In the genomic region with DNA sequence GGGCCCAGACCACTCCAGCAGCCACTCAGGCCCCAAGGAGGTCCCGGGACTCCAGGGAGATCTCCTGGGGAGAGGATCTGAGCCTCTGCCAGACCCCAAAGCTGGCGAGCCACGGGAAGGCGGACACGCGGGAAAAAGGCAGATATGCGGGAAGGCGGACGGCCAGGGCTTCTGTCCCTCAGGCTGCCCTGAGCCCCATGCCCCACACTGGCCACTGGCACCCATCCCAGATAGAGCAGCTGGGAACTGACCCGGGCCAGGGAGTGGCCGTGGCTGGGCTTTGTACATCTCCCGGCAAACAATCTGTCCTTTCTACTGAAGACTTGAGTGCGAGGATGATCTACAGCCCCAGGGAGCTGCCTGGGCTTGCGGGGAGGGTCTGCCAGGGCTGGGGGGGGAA, we compare ENCODE assay signal across 1 cellular context.
TF ChIP-seq lines count a peak whose summit lies in the region.

No MANE protein-coding gene starts in this region.

TF ChIP-seq in HepG2, 621 proteins besides CTCF, POLR2A, EP300 and RAD21 (continued from another document):
- TF ChIP-seq, protein P1, sequence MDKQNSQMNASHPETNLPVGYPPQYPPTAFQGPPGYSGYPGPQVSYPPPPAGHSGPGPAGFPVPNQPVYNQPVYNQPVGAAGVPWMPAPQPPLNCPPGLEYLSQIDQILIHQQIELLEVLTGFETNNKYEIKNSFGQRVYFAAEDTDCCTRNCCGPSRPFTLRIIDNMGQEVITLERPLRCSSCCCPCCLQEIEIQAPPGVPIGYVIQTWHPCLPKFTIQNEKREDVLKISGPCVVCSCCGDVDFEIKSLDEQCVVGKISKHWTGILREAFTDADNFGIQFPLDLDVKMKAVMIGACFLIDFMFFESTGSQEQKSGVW (CRISPR knock-in tag; IDR thresholded peaks at IDR 0.05; ENCODE audit: borderline replicate concordance): no peak
